ENCODE assay signal across 10 cellular contexts in genomic region chr14:102922490-102923200, GRCh38. TPM values are rescaled to one million over a fixed set of nuclear protein-coding genes. Genes with fewer than 3 reads are reported as not detected.
DNase-seq lines count a peak whose midpoint lies in the region; ATAC-seq and TF ChIP-seq lines count a peak whose summit lies in the region.
"Had no signal": no experiment of that assay in that cellular context is flagged by ENCODE, and none has a peak within 500 bp of the region (broad histone marks: within the 10 kb centered on the region; RNA-seq: fewer than 3 reads in every experiment).

Gene AMN, plus strand, starts transcription at chr14:102922663. Its CDS starts 26 bp downstream, at chr14:102922689.

- peak within 1 kb of the TSS; percentile 12 for H3K4me3 Mint-ChIP-seq in central memory CD8-positive, alpha-beta T cell
- H3K4me3 Mint-ChIP-seq: brain had no signal

- WGBS in GM23248 (ENCODE audit: low coverage in 1 of 2, low lambda C conversion rate in 2 of 2, missing lambda C conversion rate in 2 of 2), 2 experiments, result 21 to 25% methylated on average over 36 to 54 of the region's 56 CpGs
- 10% methylated on average over 47 of the region's 56 CpGs for WGBS in prostate gland

- no peak for TF ChIP-seq POLR2A in prostate gland (IDR thresholded peaks at IDR 0.05)

- no peak for TF ChIP-seq CTCF in AG04449 (IDR thresholded peaks at IDR 0.05; ENCODE audit: insufficient read depth, low read length, missing control alignments)
- no peak for TF ChIP-seq CTCF in lower lobe of right lung (IDR thresholded peaks at IDR 0.05)
- TF ChIP-seq CTCF in prostate gland (IDR thresholded peaks at IDR 0.05), result no peak

- in situ Hi-C loops in GM23248 (cut with MboI), result no loop called here

- no peak within 1 kb of the TSS for H3K27ac Mint-ChIP-seq in central memory CD8-positive, alpha-beta T cell (ENCODE audit: low read depth)
- H3K27ac Mint-ChIP-seq: brain had no signal

- intact Hi-C loops in lower lobe of right lung (cut with DNase I) (no loop called here), prostate gland (cut with DNase I) (no loop called here)

- POLR2A ChIA-PET in AG04449 (lab: Yijun Ruan, JAX), result no interaction called here

- H3K27ac ChIP-seq in GM23248 (no peak within 1 kb of the TSS), lower lobe of right lung (no peak within 1 kb of the TSS), prostate gland (no peak within 1 kb of the TSS)

- H3K4me1 Mint-ChIP-seq in central memory CD8-positive, alpha-beta T cell, result no peaks in the 10 kb centered on the region
- H3K4me1 Mint-ChIP-seq: brain had no signal

- H3K4me1 ChIP-seq in GM23248 (ENCODE audit: insufficient read depth) (no peaks in the 10 kb centered on the region), lower lobe of right lung (peaks cover 16% of the 10 kb centered on the region), prostate gland (replicated peaks) (no peaks in the 10 kb centered on the region)

- no peaks in the 10 kb centered on the region for H3K9me2 ChIP-seq in GM23248 (ENCODE audit: insufficient read depth)

- no peaks in the 10 kb centered on the region for H3F3A ChIP-seq in GM23248 (ENCODE audit: insufficient read depth)

- H3K9me3 ChIP-seq in GM23248 (ENCODE audit: low read depth) (no peaks in the 10 kb centered on the region), lower lobe of right lung (no peaks in the 10 kb centered on the region), prostate gland (no peaks in the 10 kb centered on the region)

- peak within 1 kb of the TSS; percentile 18 for H3K4me2 ChIP-seq in GM23248 (ENCODE audit: unreplicated experiment)

- ATAC-seq in central memory CD8-positive, alpha-beta T cell (replicated peaks; ENCODE audit: extremely low read depth, poor library complexity, severe bottlenecking), result no peak
- ATAC-seq in lower lobe of right lung, result peak; percentile 1 to 10
- ATAC-seq in HG03139 (IDR thresholded peaks at IDR 0.05; ENCODE audit: unreplicated experiment), result no peak
- no peak for ATAC-seq in GM19351 (IDR thresholded peaks at IDR 0.05; ENCODE audit: unreplicated experiment)

- no peak within 1 kb of the TSS for H3K9ac ChIP-seq in GM23248

- H3K4me3 ChIP-seq in AG04449 (ENCODE audit: low read depth, low read length), result peak within 1 kb of the TSS; percentile 40
- H3K4me3 ChIP-seq in GM23248, result 0 out of 2 replicates have a peak within 1 kb of the TSS, but pooled peaks have one; percentile 14
- peak within 1 kb of the TSS; percentile 37 for H3K4me3 ChIP-seq in lower lobe of right lung
- no peak within 1 kb of the TSS for H3K4me3 ChIP-seq in prostate gland

- H3K79me2 ChIP-seq in GM23248 (ENCODE audit: insufficient read depth), result no peaks in the 10 kb centered on the region

- H4K20me1 ChIP-seq in GM23248 (ENCODE audit: insufficient read depth), result no peaks in the 10 kb centered on the region

- no peak within 1 kb of the TSS for H2AFZ ChIP-seq in GM23248

- no peaks in the 10 kb centered on the region for H3K36me3 ChIP-seq in GM23248 (ENCODE audit: low read depth)
- H3K36me3 ChIP-seq in lower lobe of right lung, result no peaks in the 10 kb centered on the region
- H3K36me3 ChIP-seq in prostate gland, result no peaks in the 10 kb centered on the region

- CTCF ChIA-PET in AG04449 (lab: Yijun Ruan, JAX), result interaction anchor here (1.0 kb wide), 2 partner anchors 224 to 228 kb away, joined by 3 to 4 read pairs; no protein-coding TSS in a partner anchor

- no peak for DNase-seq in AG04449 (ENCODE audit: low read depth, low spot score)
- DNase-seq in GM23248, result peak; percentile 33
- DNase-seq in central memory CD8-positive, alpha-beta T cell (ENCODE audit: low spot score in 2 of 2), result no peak
- peak; percentile 53 for DNase-seq in lower lobe of right lung
- DNase-seq in NCI-H2196 treated with DMSO at 0.1 percent for 48 hours (lab: John Stamatoyannopoulos, UW; ENCODE audit: unreplicated experiment), result no peak
- DNase-seq in prostate gland (ENCODE audit: low spot score), result no peak

- H3K27me3 ChIP-seq in GM23248 (replicated peaks; ENCODE audit: insufficient read depth), result peaks cover 30% of the 10 kb centered on the region
- H3K27me3 ChIP-seq in lower lobe of right lung (ENCODE audit: low read depth), result peaks cover 41% of the 10 kb centered on the region
- peaks cover 10% of the 10 kb centered on the region for H3K27me3 ChIP-seq in prostate gland (replicated peaks; ENCODE audit: insufficient read depth)

- no peaks in the 10 kb centered on the region for H3K9me3 Mint-ChIP-seq in central memory CD8-positive, alpha-beta T cell

- H3K27me3 Mint-ChIP-seq in central memory CD8-positive, alpha-beta T cell, result peaks cover 10% of the 10 kb centered on the region

- peaks cover 2% of the 10 kb centered on the region for H3K36me3 Mint-ChIP-seq in central memory CD8-positive, alpha-beta T cell (ENCODE audit: insufficient read depth)
- H3K36me3 Mint-ChIP-seq: brain had no signal

RNA-seq across cellular contexts. Expression of gene AMN, which starts in this region (rescaled TPM):
- not detected in 2 replicates for total RNA-seq in GM23248 (2014; rRNA removed; shearing (Covaris generic))
- polyA plus RNA-seq in GM23248 (2016; fragmentation: Nextera tagmentation; extraction: Ambion mirVana), result not detected in 2 replicates
- total RNA-seq in lower lobe of right lung, result 13.7 TPM
- total RNA-seq in prostate gland, result 1 to 10 TPM in 1 of 2 donors, under 1 TPM in 1; 0.91 to 1.6 TPM
- total RNA-seq: RPMI7951 had no signal

Comparison
In these comparisons a context has a peak if more than half of its experiments do, and no peak if none do; other contexts are left out.
1. Peak in DNase-seq, H3K4me3 ChIP-seq and H3K4me2 ChIP-seq in GM23248; RNA of the gene not detected or under 1 TPM.
2. H3K4me3 ChIP-seq: peak in AG04449 (single experiment) and lower lobe of right lung (single experiment); none in prostate gland (0 of 2).
3. ATAC-seq: peak in lower lobe of right lung (2 of 2); none in central memory CD8-positive, alpha-beta T cell (single experiment), HG03139 (single experiment) and GM19351 (single experiment).